In the genomic region with DNA sequence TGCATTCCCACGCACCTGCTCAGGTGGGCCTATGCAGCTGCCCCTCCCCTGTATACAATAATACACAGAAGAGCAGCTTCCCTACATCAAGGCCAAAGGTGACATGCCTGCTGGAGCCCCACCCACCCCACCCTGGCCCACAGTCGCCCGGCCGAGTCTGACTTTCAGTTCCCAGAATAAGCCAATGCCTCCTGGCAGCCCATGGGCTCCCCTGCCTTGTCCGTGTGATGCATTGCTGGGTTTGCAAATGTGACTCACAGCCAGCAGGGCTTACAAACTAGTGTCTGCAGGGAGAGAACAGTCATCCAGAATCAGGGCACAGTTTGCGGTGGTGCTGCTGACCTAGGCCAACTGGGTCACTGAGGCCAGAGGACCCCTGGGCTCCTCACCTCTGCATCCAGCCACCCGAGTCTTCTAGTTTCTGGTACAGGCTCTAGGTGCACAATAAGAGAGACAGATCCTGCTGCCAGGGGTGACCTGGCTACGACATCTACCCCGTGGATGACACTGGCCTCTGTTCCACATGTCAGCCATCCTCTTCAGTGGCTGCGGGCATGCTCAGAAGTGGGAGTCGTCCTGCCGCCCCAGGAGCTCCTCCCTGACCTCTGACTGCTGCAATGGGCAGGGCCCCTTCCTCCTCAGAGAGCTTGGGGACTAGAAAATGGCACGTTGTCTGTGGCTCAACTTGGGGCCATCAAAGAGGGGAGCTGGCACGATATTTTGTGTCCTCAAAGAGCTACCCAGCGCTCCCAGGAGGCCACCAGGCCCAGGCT, we compare ENCODE assay signal across 8 cellular contexts.
DNase-seq lines count a peak whose midpoint lies in the region; ATAC-seq and TF ChIP-seq lines count a peak whose summit lies in the region.

No MANE protein-coding gene starts in this region.

- intact Hi-C loops in tibial artery (cut with DNase I; ENCODE audit: low total_unique reads), result no loop called here

- H3K9me3 ChIP-seq in HEK293 (ENCODE audit: control insufficient read depth, insufficient read depth, low read depth, low read length) (no peaks in the 10 kb centered on the region), right atrium auricular region (no peaks in the 10 kb centered on the region), tibial artery (no peaks in the 10 kb centered on the region)

- CTCF ChIA-PET in HEK293 (lab: Yijun Ruan, JAX), result interaction anchor here (0.6 to 0.7 kb wide), 2 partner anchors 16 to 40 kb away, joined by 3 to 5 read pairs; no protein-coding TSS in a partner anchor

- DNase-seq in right atrium auricular region (ENCODE audit: low spot score), result peak; percentile 83
- DNase-seq in tibial artery, result peak; percentile 49 to 88
- DNase-seq in activated CD4-positive, alpha-beta T cell treated with anti-CD3 and anti-CD28 coated beads for 4 hours, result no peak
- no peak for DNase-seq in GF-D8 (lab: John Stamatoyannopoulos, UW)
- no peak for DNase-seq in T-helper 1 cell

- no peak for ATAC-seq in HG02588 (IDR thresholded peaks at IDR 0.05; ENCODE audit: unreplicated experiment)

- H3K4me3 ChIP-seq in HEK293 (ENCODE audit: low read depth, low read length) (no peak overlapping the region), right atrium auricular region (no peak overlapping the region), tibial artery (no peak overlapping the region)

- H3K27ac ChIP-seq in HEK293 (ENCODE audit: extremely low read depth, low read depth, low read length) (no peak overlapping the region), VCaP (peak overlapping the region; percentile 75), right atrium auricular region (peak overlapping the region; percentile 60 to 82), tibial artery (peak overlapping the region; percentile 62 to 66)

- no peak for TF ChIP-seq CTCF in HEK293 (tag by site-specific recombination; IDR thresholded peaks at IDR 0.05)
- no peak for TF ChIP-seq CTCF in VCaP (conservative IDR thresholded peaks at IDR 0.05)
- TF ChIP-seq CTCF in right atrium auricular region (IDR thresholded peaks at IDR 0.05), result no peak
- TF ChIP-seq CTCF in tibial artery (IDR thresholded peaks at IDR 0.05), result no peak

- POLR2A ChIA-PET in HEK293 (lab: Yijun Ruan, JAX), result no interaction called here

- H3K36me3 ChIP-seq in HEK293 (ENCODE audit: control insufficient read depth in 2 of 2, insufficient read depth in 1 of 2, low read length in 2 of 2), result no peaks in the 10 kb centered on the region
- no peaks in the 10 kb centered on the region for H3K36me3 ChIP-seq in right atrium auricular region
- no peaks in the 10 kb centered on the region for H3K36me3 ChIP-seq in tibial artery

- H3K27me3 ChIP-seq in right atrium auricular region (no peaks in the 10 kb centered on the region), tibial artery (no peaks in the 10 kb centered on the region)

- H3K4me1 ChIP-seq in HEK293 (ENCODE audit: control insufficient read depth, insufficient read depth, low read length), result peaks cover 7% of the 10 kb centered on the region
- peaks cover 3 to 87% of the 10 kb centered on the region in 2 donors for H3K4me1 ChIP-seq in right atrium auricular region
- peaks cover 20 to 75% (median 58%) of the 10 kb centered on the region in 4 donors for H3K4me1 ChIP-seq in tibial artery

TF ChIP-seq in HEK293, 187 proteins besides CTCF, POLR2A, EP300 and RAD21:
- TF ChIP-seq, protein P1, sequence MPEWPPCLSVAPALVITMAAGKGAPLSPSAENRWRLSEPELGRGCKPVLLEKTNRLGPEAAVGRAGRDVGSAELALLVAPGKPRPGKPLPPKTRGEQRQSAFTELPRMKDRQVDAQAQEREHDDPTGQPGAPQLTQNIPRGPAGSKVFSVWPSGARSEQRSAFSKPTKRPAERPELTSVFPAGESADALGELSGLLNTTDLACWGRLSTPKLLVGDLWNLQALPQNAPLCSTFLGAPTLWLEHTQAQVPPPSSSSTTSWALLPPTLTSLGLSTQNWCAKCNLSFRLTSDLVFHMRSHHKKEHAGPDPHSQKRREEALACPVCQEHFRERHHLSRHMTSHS (tag by site-specific recombination; IDR thresholded peaks at IDR 0.05), result no peak
- TF ChIP-seq KLF1 (tag by site-specific recombination; IDR thresholded peaks at IDR 0.05), result 0 out of 2 replicates have a peak, but pooled peaks have one; percentile 13

Comparison
In these comparisons a context has a peak if more than half of its experiments do, and no peak if none do; other contexts are left out.
1. DNase-seq: peak in right atrium auricular region (single experiment) and tibial artery (2 of 2); none in activated CD4-positive, alpha-beta T cell treated with anti-CD3 and anti-CD28 coated beads for 4 hours (0 of 2), GF-D8 (single experiment) and T-helper 1 cell (0 of 5).